ENCODE assay signal across 1 cellular context in the genomic region with DNA sequence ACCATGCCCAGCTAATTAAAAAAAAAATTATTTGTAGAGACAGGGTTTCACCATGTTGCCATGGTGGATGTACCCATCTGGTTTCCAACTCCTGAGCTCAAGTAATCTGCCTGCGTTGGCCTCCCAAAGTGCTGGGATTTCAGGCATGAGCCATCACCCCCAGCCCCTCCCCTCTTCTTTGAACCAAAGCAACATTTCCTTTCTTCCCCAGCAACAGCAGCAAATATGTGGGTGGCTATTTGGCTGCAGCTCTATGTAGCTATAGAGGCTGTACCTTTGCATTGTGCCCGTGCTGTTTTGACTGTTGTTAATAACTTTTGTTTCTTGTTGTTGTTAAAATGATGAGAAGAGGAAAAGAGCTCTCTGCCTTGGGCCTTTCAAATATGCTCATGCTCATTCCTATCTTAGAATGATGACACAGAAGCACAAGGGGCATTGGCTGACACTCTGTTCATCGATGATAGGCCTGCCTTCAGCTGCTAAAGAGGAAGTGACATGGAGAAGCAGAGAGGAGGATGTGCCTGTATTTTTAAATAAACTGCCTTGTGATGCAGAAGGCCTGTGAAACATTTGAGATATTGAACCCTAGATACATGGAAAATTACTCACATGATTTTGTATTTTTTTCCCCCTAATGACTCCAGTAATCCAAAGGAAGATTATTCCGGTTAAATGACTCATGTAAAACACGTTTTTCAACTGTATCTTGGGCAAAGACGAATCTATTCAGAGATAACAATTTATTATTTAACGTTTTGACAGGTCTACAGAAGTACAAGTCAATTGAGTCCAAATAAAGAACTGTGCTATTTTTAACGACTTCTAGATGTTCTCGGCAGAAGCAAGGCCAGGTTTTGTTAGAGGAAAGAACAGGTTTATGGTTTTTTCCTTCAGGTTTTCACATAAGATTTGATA.
TF ChIP-seq lines count a peak whose summit lies in the region.

No MANE protein-coding gene starts in this region.

TF ChIP-seq in endothelial cell of umbilical vein, 7 proteins besides CTCF, POLR2A, EP300 and RAD21 (continued from another document):
- TF ChIP-seq JUN (IDR thresholded peaks at IDR 0.05; ENCODE audit: borderline replicate concordance, insufficient read depth, insufficient read length, low read depth): no peak
- no peak for TF ChIP-seq POLR2AphosphoS5 (IDR thresholded peaks at IDR 0.05; ENCODE audit: insufficient read depth, low read depth, low read length)
- no peak for TF ChIP-seq MYC (IDR thresholded peaks at IDR 0.05; ENCODE audit: low read depth, low read length)
- TF ChIP-seq GATA2 (IDR thresholded peaks at IDR 0.05; ENCODE audit: insufficient read depth, insufficient read length, low read depth, low read length): no peak
TF ChIP-seq in endothelial cell of umbilical vein: peak in this region for 0.
